ENCODE assay signal across 22 cellular contexts in genomic region chr9:33943389-33943788, GRCh38.
DNase-seq lines count a peak whose midpoint lies in the region; ATAC-seq and TF ChIP-seq lines count a peak whose summit lies in the region.
"Had no signal": no experiment of that assay in that cellular context is flagged by ENCODE, and none has a peak within 500 bp of the region (broad histone marks: within the 10 kb centered on the region; RNA-seq: fewer than 3 reads in every experiment).

No MANE protein-coding gene starts in this region.

- no peak for DNase-seq in H9
- DNase-seq in fibroblast of peridontal ligament (ENCODE audit: extremely low read depth), result peak; percentile 33
- no peak for DNase-seq in T1000 (lab: John Stamatoyannopoulos, UW)
- no peak for DNase-seq in NCI-H510A treated with DMSO at 0.1 percent for 48 hours (lab: John Stamatoyannopoulos, UW)
- no peak for DNase-seq in posterior cingulate gyrus
- no peak for DNase-seq in testis
- DNase-seq: activated CD4-positive, alpha-beta T cell treated with anti-CD3 and anti-CD28 coated beads, Interleukin-2, amount 50 U/mL, for 4 hours; activated naive CD4-positive, alpha-beta T cell treated with anti-CD3 and anti-CD28 coated beads, Interleukin-2, amount 10 ng/mL, durations not matched to agents 7 days and 5 days; activated T-cell treated with anti-CD3 and anti-CD28 coated beads, Interleukin-2, amount 50 U/mL, for 1 hour; DND-41; MG63; midbrain; NCI-H1436 treated with DMSO at 0.1 percent for 48 hours; retina; T-cell had no signal

- H3K9ac ChIP-seq in H9 (ENCODE audit: extremely low read depth, insufficient read length, low read length) (no peak overlapping the region), parathyroid adenoma (no peak overlapping the region)
- H3K9ac ChIP-seq: neural progenitor cell had no signal

- H3K9me3 ChIP-seq in H9 (ENCODE audit: control insufficient read depth, low read depth, low read length) (no peaks in the 10 kb centered on the region), parathyroid adenoma (ENCODE audit: control insufficient read depth, low read length) (no peaks in the 10 kb centered on the region), testis (no peaks in the 10 kb centered on the region)
- H3K9me3 ChIP-seq: ascending aorta, gastroesophageal sphincter, MG63, suprapubic skin had no signal

- H4K91ac ChIP-seq in H9 (ENCODE audit: insufficient read length, low read depth, low read length), result no peak overlapping the region

- peaks cover 3% of the 10 kb centered on the region for H3K79me1 ChIP-seq in H9 (ENCODE audit: insufficient read depth, low read depth, low read length, poor library complexity, severe bottlenecking)

- no peaks in the 10 kb centered on the region for H3K27me3 ChIP-seq in H9 (ENCODE audit: insufficient read depth, low read length)
- H3K27me3 ChIP-seq in parathyroid adenoma (ENCODE audit: control insufficient read depth, insufficient read depth, low read length), result no peaks in the 10 kb centered on the region
- no peaks in the 10 kb centered on the region for H3K27me3 ChIP-seq in testis
- H3K27me3 ChIP-seq: ascending aorta, gastroesophageal sphincter, MG63, neural progenitor cell, suprapubic skin had no signal

- no peaks in the 10 kb centered on the region for H3K23me2 ChIP-seq in H9 (ENCODE audit: insufficient read length, low read depth, low read length, poor library complexity, severe bottlenecking)

- TF ChIP-seq CTCF in H9 (conservative IDR thresholded peaks at IDR 0.05), result no peak
- TF ChIP-seq CTCF in parathyroid adenoma (IDR thresholded peaks at IDR 0.05), result no peak
- TF ChIP-seq CTCF in testis (IDR thresholded peaks at IDR 0.05), result no peak

- no peaks in the 10 kb centered on the region; a peak in 1 of 4 replicates for H3K4me1 Mint-ChIP-seq in H9
- peaks cover 4% of the 10 kb centered on the region for H3K4me1 Mint-ChIP-seq in activated T-helper 17 cell treated with anti-CD3 and anti-CD28 coated beads, Interleukin-2, amount 50 U/mL, for 72 hours
- H3K4me1 Mint-ChIP-seq: activated naive CD4-positive, alpha-beta T cell treated with anti-CD3 and anti-CD28 coated beads, Interleukin-2, amount 10 ng/mL, durations not matched to agents 7 days and 5 days; neural progenitor cell; T-cell had no signal

- H2AK5ac ChIP-seq in H9 (ENCODE audit: insufficient read length, low read length), result no peak overlapping the region

- no peak overlapping the region for H3K4me2 ChIP-seq in H9 (ENCODE audit: insufficient read depth, insufficient read length, low read length)
- peak overlapping the region; percentile 14 for H3K4me2 ChIP-seq in parathyroid adenoma (ENCODE audit: low read length)
- H3K4me2 ChIP-seq: neural progenitor cell had no signal

- H2BK20ac ChIP-seq in H9 (ENCODE audit: low read depth, low read length, poor library complexity, severe bottlenecking), result no peak overlapping the region

- WGBS in H9 (ENCODE audit: extremely low coverage, insufficient read length, low lambda C conversion rate), result no CpG with 5 or more reads among the region's 2 CpGs
- 39 to 50% methylated on average over 2 of the region's 2 CpGs for WGBS in testis, 2 donors

- H3K36me3 Mint-ChIP-seq in H9 (ENCODE audit: insufficient read depth in 1 of 3, low read depth in 3 of 3), result peaks cover 49 to 89% (median 75%) of the 10 kb centered on the region in 3 experiments
- peaks cover 98% of the 10 kb centered on the region for H3K36me3 Mint-ChIP-seq in activated T-helper 17 cell treated with anti-CD3 and anti-CD28 coated beads, Interleukin-2, amount 50 U/mL, for 72 hours (ENCODE audit: low read depth)

- H3K79me2 ChIP-seq in H9 (ENCODE audit: insufficient read depth, low read length), result no peaks in the 10 kb centered on the region
- no peaks in the 10 kb centered on the region for H3K79me2 ChIP-seq in parathyroid adenoma

- H2BK12ac ChIP-seq in H9 (ENCODE audit: insufficient read length, low read depth, low read length), result no peak overlapping the region

- H3K4me1 ChIP-seq in H9 (ENCODE audit: insufficient read depth, low read length) (no peaks in the 10 kb centered on the region), parathyroid adenoma (peaks cover 4% of the 10 kb centered on the region), testis (peaks cover 10% of the 10 kb centered on the region)
- H3K4me1 ChIP-seq: neural progenitor cell, suprapubic skin had no signal

- H3K27ac Mint-ChIP-seq in H9, result peak overlapping the region in 2 of 3 experiments; percentile 24 to 71; a peak in 2 of 7 replicates
- H3K27ac Mint-ChIP-seq in activated T-helper 17 cell treated with anti-CD3 and anti-CD28 coated beads, Interleukin-2, amount 50 U/mL, for 72 hours, result peak overlapping the region; percentile 65
- H3K27ac Mint-ChIP-seq: activated naive CD4-positive, alpha-beta T cell treated with anti-CD3 and anti-CD28 coated beads, Interleukin-2, amount 10 ng/mL, durations not matched to agents 7 days and 5 days; neural progenitor cell; T-cell had no signal

- H3K9me3 Mint-ChIP-seq in H9, result no peaks in the 10 kb centered on the region
- no peaks in the 10 kb centered on the region for H3K9me3 Mint-ChIP-seq in activated T-helper 17 cell treated with anti-CD3 and anti-CD28 coated beads, Interleukin-2, amount 50 U/mL, for 72 hours
- H3K9me3 Mint-ChIP-seq: activated naive CD4-positive, alpha-beta T cell treated with anti-CD3 and anti-CD28 coated beads, Interleukin-2, amount 10 ng/mL, durations not matched to agents 7 days and 5 days; neural progenitor cell; T-cell had no signal

- no peak for TF ChIP-seq POLR2A in testis (IDR thresholded peaks at IDR 0.05)

- H3K23ac ChIP-seq in H9 (ENCODE audit: insufficient read length, low read depth, low read length), result no peak overlapping the region

- H3K4me3 Mint-ChIP-seq in H9, result no peak overlapping the region
- H3K4me3 Mint-ChIP-seq in activated T-helper 17 cell treated with anti-CD3 and anti-CD28 coated beads, Interleukin-2, amount 50 U/mL, for 72 hours, result no peak overlapping the region
- H3K4me3 Mint-ChIP-seq: activated naive CD4-positive, alpha-beta T cell treated with anti-CD3 and anti-CD28 coated beads, Interleukin-2, amount 10 ng/mL, durations not matched to agents 7 days and 5 days; neural progenitor cell; T-cell had no signal

- no peak overlapping the region for H3K14ac ChIP-seq in H9 (ENCODE audit: insufficient read depth, low read length)

- H3K27me3 Mint-ChIP-seq in H9 (ENCODE audit: low read depth), result no peaks in the 10 kb centered on the region
- H3K27me3 Mint-ChIP-seq in activated T-helper 17 cell treated with anti-CD3 and anti-CD28 coated beads, Interleukin-2, amount 50 U/mL, for 72 hours, result no peaks in the 10 kb centered on the region
- H3K27me3 Mint-ChIP-seq: activated naive CD4-positive, alpha-beta T cell treated with anti-CD3 and anti-CD28 coated beads, Interleukin-2, amount 10 ng/mL, durations not matched to agents 7 days and 5 days; T-cell had no signal

- H2AFZ ChIP-seq in H9 (ENCODE audit: low read length), result no peak overlapping the region
- no peak overlapping the region for H2AFZ ChIP-seq in parathyroid adenoma
- H2AFZ ChIP-seq: neural progenitor cell had no signal

- no peaks in the 10 kb centered on the region for H4K20me1 ChIP-seq in H9 (ENCODE audit: control insufficient read depth, insufficient read depth, insufficient read length)

- no peak for ATAC-seq in activated T-helper 17 cell treated with anti-CD3 and anti-CD28 coated beads, Interleukin-2, amount 50 U/mL, for 72 hours (replicated peaks)
- ATAC-seq: gastroesophageal sphincter, T-cell had no signal

- no peaks in the 10 kb centered on the region for H3K36me3 ChIP-seq in parathyroid adenoma (ENCODE audit: control insufficient read depth, insufficient read depth, low read length)
- no peaks in the 10 kb centered on the region for H3K36me3 ChIP-seq in testis (ENCODE audit: low read depth, missing control alignments)

- intact Hi-C loops in posterior cingulate gyrus (cut with DNase I) (no loop called here), testis (cut with DNase I; ENCODE audit: low total_unique reads) (no loop called here)

- H3K4ac ChIP-seq in H9 (ENCODE audit: low read depth, low read length), result no peak overlapping the region

- no peak overlapping the region for H2BK15ac ChIP-seq in H9 (ENCODE audit: low read depth, low read length)

- no peak overlapping the region for H4K5ac ChIP-seq in H9 (ENCODE audit: insufficient read length, low read depth, low read length)

- H4K8ac ChIP-seq in H9 (replicated peaks; ENCODE audit: insufficient read length, low read depth, low read length), result no peak overlapping the region

- no peak overlapping the region for H2BK5ac ChIP-seq in H9 (ENCODE audit: insufficient read length, low read length)

- H3K56ac ChIP-seq in H9 (ENCODE audit: insufficient read length, low read depth, low read length), result no peak overlapping the region

- no peak overlapping the region for H3T11ph ChIP-seq in H9 (ENCODE audit: low read length)

- H2BK120ac ChIP-seq in H9 (ENCODE audit: low read depth, low read length, poor library complexity, severe bottlenecking), result no peak overlapping the region

- H3K4me3 ChIP-seq in parathyroid adenoma (ENCODE audit: low read depth, low read length) (no peak overlapping the region), testis (no peak overlapping the region)
- H3K4me3 ChIP-seq: ascending aorta, gastroesophageal sphincter, MG63, neural progenitor cell, suprapubic skin had no signal

- no peak overlapping the region for H3K27ac ChIP-seq in H9 (ENCODE audit: insufficient read length, low read depth, low read length)
- H3K27ac ChIP-seq in parathyroid adenoma, result peak overlapping the region; percentile 6
- H3K27ac ChIP-seq in testis, result peak overlapping the region in 1 of 2 donors; percentile 34
- H3K27ac ChIP-seq: ascending aorta, neural progenitor cell, suprapubic skin, VCaP had no signal

- H3K18ac ChIP-seq in H9 (ENCODE audit: insufficient read length, low read depth, low read length), result no peak overlapping the region
